ENCODE assay signal across 17 cellular contexts in genomic region chr12:26809611-26810298, GRCh38. TPM values are rescaled to one million over a fixed set of nuclear protein-coding genes. Genes with fewer than 3 reads are reported as not detected.
DNase-seq lines count a peak whose midpoint lies in the region; ATAC-seq and TF ChIP-seq lines count a peak whose summit lies in the region.
"Had no signal": no experiment of that assay in that cellular context is flagged by ENCODE, and none has a peak within 500 bp of the region (broad histone marks: within the 10 kb centered on the region; RNA-seq: fewer than 3 reads in every experiment).

No MANE protein-coding gene starts in this region.

- H3K36me3 ChIP-seq in adrenal gland (replicated peaks in 1 of 2), result no peaks in the 10 kb centered on the region
- H3K36me3 ChIP-seq in gastroesophageal sphincter, result no peaks in the 10 kb centered on the region
- no peaks in the 10 kb centered on the region for H3K36me3 ChIP-seq in subcutaneous abdominal adipose tissue (ENCODE audit: control insufficient read depth in 5 of 5, insufficient read depth in 5 of 5, low read length in 5 of 5)
- H3K36me3 ChIP-seq in gastrocnemius medialis, result no peaks in the 10 kb centered on the region
- H3K36me3 ChIP-seq: tibial nerve had no signal

- no peak overlapping the region for H3K4me3 ChIP-seq in adrenal gland
- H3K4me3 ChIP-seq in gastroesophageal sphincter, result no peak overlapping the region
- no peak overlapping the region for H3K4me3 ChIP-seq in subcutaneous abdominal adipose tissue (ENCODE audit: low read depth in 1 of 5, low read length in 5 of 5)
- H3K4me3 ChIP-seq in gastrocnemius medialis, result no peak overlapping the region
- H3K4me3 ChIP-seq: PC-9, tibial nerve had no signal

- H3K27ac ChIP-seq in adrenal gland, result peak overlapping the region in 3 of 5 donors; percentile 19 to 54 (median 30)
- H3K27ac ChIP-seq in gastroesophageal sphincter, result peak overlapping the region in 3 of 4 donors; percentile 32 to 56 (median 41)
- H3K27ac ChIP-seq in subcutaneous abdominal adipose tissue (ENCODE audit: low read depth, low read length), result peak overlapping the region; percentile 46
- peak overlapping the region in 1 of 4 donors; percentile 11 for H3K27ac ChIP-seq in gastrocnemius medialis
- H3K27ac ChIP-seq: HL-60, KMS-11, PC-9 had no signal

- H3K4me1 ChIP-seq in adrenal gland (replicated peaks in 1 of 2) (peaks cover 10 to 23% of the 10 kb centered on the region in 2 donors), gastroesophageal sphincter (peaks cover 0 to 20% (median 3%) of the 10 kb centered on the region in 3 donors), subcutaneous abdominal adipose tissue (ENCODE audit: control insufficient read depth in 5 of 5, insufficient read depth in 5 of 5, low read length in 5 of 5) (peaks cover 0 to 21% (median 14%) of the 10 kb centered on the region in 5 donors), gastrocnemius medialis (peaks cover 12 to 21% of the 10 kb centered on the region in 2 donors)

- 68 to 74% (median 70%) methylated on average over 6 of the region's 6 CpGs for WGBS in adrenal gland, 4 donors
- WGBS in gastroesophageal sphincter (ENCODE audit: low coverage in 1 of 2), 2 donors, result 82 to 87% methylated on average over 6 of the region's 6 CpGs

- H3K9me3 ChIP-seq in adrenal gland (replicated peaks in 1 of 3) (no peaks in the 10 kb centered on the region), gastroesophageal sphincter (no peaks in the 10 kb centered on the region), subcutaneous abdominal adipose tissue (ENCODE audit: control insufficient read depth in 5 of 5, low read length in 5 of 5) (no peaks in the 10 kb centered on the region), gastrocnemius medialis (no peaks in the 10 kb centered on the region)
- H3K9me3 ChIP-seq: tibial nerve had no signal

- H3K9ac ChIP-seq in subcutaneous abdominal adipose tissue (ENCODE audit: low read length in 5 of 5), result peak overlapping the region in 2 of 5 donors; percentile 31 to 35
- H3K9ac ChIP-seq: KMS-11 had no signal

- ATAC-seq in gastroesophageal sphincter (peak; percentile 22), GM21515 (IDR thresholded peaks at IDR 0.05; ENCODE audit: unreplicated experiment) (no peak), gastrocnemius medialis (no peak), HG02610 (IDR thresholded peaks at IDR 0.05; ENCODE audit: unreplicated experiment) (no peak)
- ATAC-seq: T-cell had no signal

- no peak for TF ChIP-seq EP300 in gastroesophageal sphincter (IDR thresholded peaks at IDR 0.05)

- TF ChIP-seq CTCF in adrenal gland (IDR thresholded peaks at IDR 0.05) (no peak), gastroesophageal sphincter (IDR thresholded peaks at IDR 0.05) (no peak), gastrocnemius medialis (IDR thresholded peaks at IDR 0.05 in 4 of 5, conservative IDR thresholded peaks at IDR 0.05 in 1 of 5) (no peak)

- intact Hi-C loops in adrenal gland (cut with DNase I), result no loop called here
- intact Hi-C loops in gastrocnemius medialis (cut with DNase I; ENCODE audit: low total_unique reads), result no loop called here

- TF ChIP-seq POLR2A in adrenal gland (IDR thresholded peaks at IDR 0.05) (no peak), gastroesophageal sphincter (IDR thresholded peaks at IDR 0.05) (no peak), gastrocnemius medialis (IDR thresholded peaks at IDR 0.05) (no peak)

- DNase-seq in NCI-H82 (lab: John Stamatoyannopoulos, UW) (peak; percentile 27), NCI-H82 treated with DMSO at 0.1 percent for 48 hours (lab: John Stamatoyannopoulos, UW; ENCODE audit: unreplicated experiment) (no peak), adrenal gland (no peak), gastrocnemius medialis (no peak)
- DNase-seq: 8988T, immature natural killer cell, NCI-H1694 treated with DMSO at 0.1 percent for 48 hours, NCI-H510A treated with DMSO at 0.1 percent for 48 hours, PC-9, T-cell had no signal

- in situ Hi-C loops in gastrocnemius medialis (cut with MboI; ENCODE audit: low sequenced_read_pairs in 4 of 4), result no loop called here

- H3K27me3 ChIP-seq in adrenal gland (no peaks in the 10 kb centered on the region), gastroesophageal sphincter (no peaks in the 10 kb centered on the region), subcutaneous abdominal adipose tissue (ENCODE audit: control insufficient read depth in 5 of 5, insufficient read depth in 4 of 5, low read length in 5 of 5) (no peaks in the 10 kb centered on the region), gastrocnemius medialis (no peaks in the 10 kb centered on the region)
- H3K27me3 ChIP-seq: tibial nerve had no signal

RNA-seq across cellular contexts. Expression of gene ITPR2, which starts 23.2 kb away (rescaled TPM):
- total RNA-seq in adrenal gland, result 100 to 1,000 TPM in 1 of 8 donors, 10 to 100 TPM in 7; 53.4 to 144 (median 80.0) TPM
- polyA plus RNA-seq in adrenal gland, result 10 to 100 TPM in 2 of 3 donors, 1 to 10 TPM in 1; 5.1 to 23.9 (median 10.4) TPM
- 10 to 100 TPM; 30.8 to 63.0 (median 44.4) TPM for total RNA-seq in gastroesophageal sphincter
- 10 to 100 TPM in 1 of 4 donors, 1 to 10 TPM in 3; 3.8 to 23.8 (median 4.1) TPM for total RNA-seq in gastrocnemius medialis
